Comparison of ENCODE assay signal across 8 cellular contexts in the genomic region with DNA sequence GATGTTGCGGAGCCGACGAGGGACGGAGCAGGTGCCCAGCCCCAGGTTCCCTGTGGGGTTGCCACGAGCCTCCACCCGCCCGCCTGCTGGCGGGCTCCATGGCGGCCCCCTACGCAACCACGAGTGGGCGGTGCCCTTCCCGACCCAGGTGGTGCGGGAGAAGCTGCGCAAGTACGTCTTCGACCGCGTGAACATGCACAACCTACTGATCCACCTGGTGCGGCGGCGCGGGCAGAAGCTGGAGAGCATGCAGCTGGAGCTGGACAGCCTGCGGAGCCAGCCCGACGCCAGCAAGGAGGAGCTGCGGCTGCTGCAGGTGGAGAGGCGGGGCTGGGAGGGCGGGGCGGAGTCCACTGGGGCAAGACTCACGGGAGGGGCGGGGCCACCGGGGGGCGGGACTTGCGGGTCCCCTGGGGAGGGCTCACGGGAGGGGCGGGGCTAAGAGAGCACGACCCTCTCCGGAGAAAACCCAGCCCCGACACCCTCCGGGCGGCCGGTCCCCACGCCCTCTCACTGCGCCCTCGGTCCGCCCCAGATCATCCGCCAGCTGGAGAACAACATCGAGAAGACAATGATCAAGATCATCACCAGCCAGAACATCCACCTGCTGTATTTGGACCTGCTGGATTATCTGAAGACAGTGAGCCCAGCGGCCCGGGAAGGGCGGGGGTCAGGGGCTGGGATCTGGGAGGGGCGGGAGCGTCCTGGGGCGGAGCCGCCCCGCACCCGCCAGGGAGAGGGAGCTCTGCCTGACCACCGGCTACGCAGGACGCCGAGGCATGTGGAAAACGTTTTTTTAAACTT. TPM values are rescaled to one million over a fixed set of nuclear protein-coding genes. Genes with fewer than 3 reads are reported as not detected.
A peak's percentile ranks its signal among the peaks of the same experiment; 100 is the strongest.
DNase-seq lines count a peak whose midpoint lies in the region; ATAC-seq and TF ChIP-seq lines count a peak whose summit lies in the region.

No MANE protein-coding gene starts in this region.

- POLR2A ChIA-PET in CD4-positive, alpha-beta memory T cell (lab: Charles Lee; ENCODE audit: partially characterized antibody) = interaction anchor here (0.9 to 3.9 kb wide), 9 partner anchors 9 to 441 kb away, joined by 3 to 28 read pairs (median 5); a partner anchor contains a TSS
- POLR2A ChIA-PET in WTC11 (lab: Charles Lee) = interaction anchor here (0.6 to 1.7 kb wide), 6 partner anchors 20 to 267 kb away, joined by 3 to 14 read pairs (median 4); no protein-coding TSS in a partner anchor

- no peaks in the 10 kb centered on the region for H3K36me3 Mint-ChIP-seq in CD4-positive, alpha-beta memory T cell
- H3K36me3 Mint-ChIP-seq in WTC11 = no peaks in the 10 kb centered on the region

- TF ChIP-seq POLR2A in breast epithelium (IDR thresholded peaks at IDR 0.05) = no peak

- peak overlapping the region in 1 of 2 donors; percentile 49 for H3K4me3 ChIP-seq in CD4-positive, alpha-beta memory T cell (ENCODE audit: low read length in 2 of 2)
- H3K4me3 ChIP-seq in HFF-Myc (replicated peaks; ENCODE audit: low read depth, low read length) = peak overlapping the region; percentile 35
- H3K4me3 ChIP-seq in breast epithelium = peak overlapping the region in 2 of 3 donors; percentile 53 to 65

- H3K4me1 ChIP-seq in CD4-positive, alpha-beta memory T cell (ENCODE audit: insufficient read depth, low read length) = peaks cover 31% of the 10 kb centered on the region
- H3K4me1 ChIP-seq in breast epithelium = peaks cover 0 to 18% of the 10 kb centered on the region in 2 donors

- H3K27ac Mint-ChIP-seq in CD4-positive, alpha-beta memory T cell = peak overlapping the region in 5 of 7 donors; percentile 32 to 87 (median 79)
- H3K27ac Mint-ChIP-seq in WTC11 = peak overlapping the region; percentile 97

- peak; percentile 54 for ATAC-seq in WTC11
- no peak for ATAC-seq in GM21737 (IDR thresholded peaks at IDR 0.05; ENCODE audit: unreplicated experiment)

- H3K9me3 ChIP-seq in CD4-positive, alpha-beta memory T cell (ENCODE audit: control insufficient read depth in 1 of 2, low read length in 2 of 2) = no peaks in the 10 kb centered on the region
- no peaks in the 10 kb centered on the region for H3K9me3 ChIP-seq in breast epithelium

- H3K9me3 Mint-ChIP-seq in CD4-positive, alpha-beta memory T cell = no peaks in the 10 kb centered on the region
- H3K9me3 Mint-ChIP-seq in WTC11 = no peaks in the 10 kb centered on the region

- peak; percentile 75 to 88 (median 76) for DNase-seq in CD4-positive, alpha-beta memory T cell
- no peak for DNase-seq in HFF-Myc (ENCODE audit: extremely low read depth, low read depth)
- peak; percentile 88 for DNase-seq in NCI-H2227 (lab: John Stamatoyannopoulos, UW; ENCODE audit: unreplicated experiment)
- peak; percentile 92 for DNase-seq in WTC11 (ENCODE audit: low spot score)
- DNase-seq in breast epithelium (ENCODE audit: low spot score in 2 of 2) = peak; percentile 88 to 93
- DNase-seq in islet precursor cell = peak; percentile 98
- DNase-seq in stimulated activated CD4-positive, alpha-beta T cell treated with anti-CD3 and anti-CD28 coated beads, Interleukin-15, amount 100 ng/mL, for 1 hour (ENCODE audit: low read depth in 1 of 2, low spot score in 1 of 2) = peak; percentile 80 to 85

- TF ChIP-seq CTCF in HFF-Myc (IDR thresholded peaks at IDR 0.05; ENCODE audit: low read depth, low read length, missing control alignments) = no peak
- no peak for TF ChIP-seq CTCF in WTC11 (IDR thresholded peaks at IDR 0.05)
- TF ChIP-seq CTCF in breast epithelium (IDR thresholded peaks at IDR 0.05) = no peak

- no peaks in the 10 kb centered on the region for H3K27me3 ChIP-seq in CD4-positive, alpha-beta memory T cell (ENCODE audit: insufficient read depth, low read length)
- peaks cover 0 to 10% of the 10 kb centered on the region in 2 donors for H3K27me3 ChIP-seq in breast epithelium

- peak overlapping the region; percentile 73 to 88 (median 82) for H3K4me3 Mint-ChIP-seq in CD4-positive, alpha-beta memory T cell
- H3K4me3 Mint-ChIP-seq in WTC11 = peak overlapping the region; percentile 90

- H3K36me3 ChIP-seq in CD4-positive, alpha-beta memory T cell (ENCODE audit: insufficient read depth, low read length) = no peaks in the 10 kb centered on the region
- H3K36me3 ChIP-seq in breast epithelium = no peaks in the 10 kb centered on the region

- CTCF ChIA-PET in CD4-positive, alpha-beta memory T cell (lab: Charles Lee; ENCODE audit: partially characterized antibody) = interaction anchor here (1.2 to 1.4 kb wide), 2 partner anchors 8 to 42 kb away, joined by 3 to 5 read pairs; a partner anchor contains a TSS
- CTCF ChIA-PET in WTC11 (lab: Charles Lee) = interaction anchor here (0.5 to 3.6 kb wide), 34 partner anchors 9 to 659 kb away, joined by 3 to 28 read pairs (median 6); a partner anchor contains a TSS

- intact Hi-C loops in CD4-positive, alpha-beta memory T cell (cut with micrococcal nuclease) = loop anchor here (1.0 kb wide), 1 partner anchor 9 kb away; a partner anchor contains a TSS
- intact Hi-C loops in breast epithelium (cut with DNase I; ENCODE audit: low total_unique reads) = no loop called here

- H3K27ac ChIP-seq in CD4-positive, alpha-beta memory T cell (ENCODE audit: low read depth, low read length) = no peak overlapping the region
- H3K27ac ChIP-seq in breast epithelium = peak overlapping the region; percentile 23 to 29

- peaks cover 11 to 32% (median 22%) of the 10 kb centered on the region in 4 donors for H3K4me1 Mint-ChIP-seq in CD4-positive, alpha-beta memory T cell
- H3K4me1 Mint-ChIP-seq in WTC11 = peaks cover 17% of the 10 kb centered on the region

- peaks cover 1% of the 10 kb centered on the region in 2 donors for H3K27me3 Mint-ChIP-seq in CD4-positive, alpha-beta memory T cell
- H3K27me3 Mint-ChIP-seq in WTC11 (ENCODE audit: low read depth) = peaks cover 58% of the 10 kb centered on the region

TF ChIP-seq in WTC11, 78 proteins besides CTCF, POLR2A, EP300 and RAD21 (continues in another document):
- TF ChIP-seq, protein P1, sequence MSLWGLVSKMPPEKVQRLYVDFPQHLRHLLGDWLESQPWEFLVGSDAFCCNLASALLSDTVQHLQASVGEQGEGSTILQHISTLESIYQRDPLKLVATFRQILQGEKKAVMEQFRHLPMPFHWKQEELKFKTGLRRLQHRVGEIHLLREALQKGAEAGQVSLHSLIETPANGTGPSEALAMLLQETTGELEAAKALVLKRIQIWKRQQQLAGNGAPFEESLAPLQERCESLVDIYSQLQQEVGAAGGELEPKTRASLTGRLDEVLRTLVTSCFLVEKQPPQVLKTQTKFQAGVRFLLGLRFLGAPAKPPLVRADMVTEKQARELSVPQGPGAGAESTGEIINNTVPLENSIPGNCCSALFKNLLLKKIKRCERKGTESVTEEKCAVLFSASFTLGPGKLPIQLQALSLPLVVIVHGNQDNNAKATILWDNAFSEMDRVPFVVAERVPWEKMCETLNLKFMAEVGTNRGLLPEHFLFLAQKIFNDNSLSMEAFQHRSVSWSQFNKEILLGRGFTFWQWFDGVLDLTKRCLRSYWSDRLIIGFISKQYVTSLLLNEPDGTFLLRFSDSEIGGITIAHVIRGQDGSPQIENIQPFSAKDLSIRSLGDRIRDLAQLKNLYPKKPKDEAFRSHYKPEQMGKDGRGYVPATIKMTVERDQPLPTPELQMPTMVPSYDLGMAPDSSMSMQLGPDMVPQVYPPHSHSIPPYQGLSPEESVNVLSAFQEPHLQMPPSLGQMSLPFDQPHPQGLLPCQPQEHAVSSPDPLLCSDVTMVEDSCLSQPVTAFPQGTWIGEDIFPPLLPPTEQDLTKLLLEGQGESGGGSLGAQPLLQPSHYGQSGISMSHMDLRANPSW (CRISPR knock-in tag; conservative IDR thresholded peaks at IDR 0.05; ENCODE audit: low read depth) = no peak
- no peak for TF ChIP-seq PRRX2 (CRISPR knock-in tag; IDR thresholded peaks at IDR 0.05)
- peak; percentile 38; the same call in 1 of the 2 replicates for TF ChIP-seq FOXP1 (CRISPR knock-in tag; IDR thresholded peaks at IDR 0.05; ENCODE audit: borderline replicate concordance)
- TF ChIP-seq ETV6 (CRISPR knock-in tag; IDR thresholded peaks at IDR 0.05) = 0 out of 2 replicates have a peak, but pooled peaks have one; percentile 31
- TF ChIP-seq NR3C1 (CRISPR knock-in tag; conservative IDR thresholded peaks at IDR 0.05; ENCODE audit: low read depth) = no peak
- TF ChIP-seq, protein P2, sequence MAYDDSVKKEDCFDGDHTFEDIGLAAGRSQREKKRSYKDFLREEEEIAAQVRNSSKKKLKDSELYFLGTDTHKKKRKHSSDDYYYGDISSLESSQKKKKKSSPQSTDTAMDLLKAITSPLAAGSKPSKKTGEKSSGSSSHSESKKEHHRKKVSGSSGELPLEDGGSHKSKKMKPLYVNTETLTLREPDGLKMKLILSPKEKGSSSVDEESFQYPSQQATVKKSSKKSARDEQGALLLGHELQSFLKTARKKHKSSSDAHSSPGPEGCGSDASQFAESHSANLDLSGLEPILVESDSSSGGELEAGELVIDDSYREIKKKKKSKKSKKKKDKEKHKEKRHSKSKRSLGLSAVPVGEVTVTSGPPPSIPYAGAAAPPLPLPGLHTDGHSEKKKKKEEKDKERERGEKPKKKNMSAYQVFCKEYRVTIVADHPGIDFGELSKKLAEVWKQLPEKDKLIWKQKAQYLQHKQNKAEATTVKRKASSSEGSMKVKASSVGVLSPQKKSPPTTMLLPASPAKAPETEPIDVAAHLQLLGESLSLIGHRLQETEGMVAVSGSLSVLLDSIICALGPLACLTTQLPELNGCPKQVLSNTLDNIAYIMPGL (CRISPR knock-in tag; IDR thresholded peaks at IDR 0.05) = 0 out of 2 replicates have a peak, but pooled peaks have one; percentile 10

RNA-seq across cellular contexts. Expression of a gene that starts 3.9 kb away (rescaled TPM):
- total RNA-seq in CD4-positive, alpha-beta memory T cell = 1 to 10 TPM; 2.3 to 2.5 TPM
- under 1 TPM; 0.64 to 0.90 TPM for polyA plus RNA-seq in CD4-positive, alpha-beta memory T cell
- total RNA-seq in WTC11 (2021) (1.7 to 2.1 TPM (median 2.0 TPM) in 3 replicates), breast epithelium (1 to 10 TPM in 2 of 3 donors, under 1 TPM in 1; 0.64 to 5.7 (median 5.6) TPM)

RNA-seq across cellular contexts. Expression of a gene that starts 7.7 kb away (rescaled TPM):
- total RNA-seq in CD4-positive, alpha-beta memory T cell = 10 to 100 TPM; 65.1 to 70.9 TPM
- polyA plus RNA-seq in CD4-positive, alpha-beta memory T cell = 10 to 100 TPM in 1 of 2 donors, 1 to 10 TPM in 1; 5.1 to 18.2 TPM
- 134 to 171 TPM (median 139 TPM) in 3 replicates for total RNA-seq in WTC11 (2021)
- total RNA-seq in breast epithelium = 10 to 100 TPM; 38.2 to 51.5 (median 41.3) TPM

RNA-seq across cellular contexts. Expression of a gene that starts 8.9 kb away (rescaled TPM):
- 10 to 100 TPM; 51.1 to 53.4 TPM for total RNA-seq in CD4-positive, alpha-beta memory T cell
- polyA plus RNA-seq in CD4-positive, alpha-beta memory T cell = 10 to 100 TPM; 34.3 to 38.4 TPM
- total RNA-seq in WTC11 (2021) (72.0 to 86.7 TPM (median 86.1 TPM) in 3 replicates), breast epithelium (100 to 1,000 TPM in 2 of 3 donors, 10 to 100 TPM in 1; 85.8 to 121 (median 103) TPM)

RNA-seq across cellular contexts. Expression of a gene that starts 35.7 kb away (rescaled TPM):
- not detected for total RNA-seq in CD4-positive, alpha-beta memory T cell
- not detected for polyA plus RNA-seq in CD4-positive, alpha-beta memory T cell
- total RNA-seq in WTC11 (2021) = 0.52 to 1.0 TPM (median 0.96 TPM) in 3 replicates
- total RNA-seq in breast epithelium = not detected

RNA-seq across cellular contexts. Expression of a gene that starts 42.0 kb away (rescaled TPM):
- not detected for total RNA-seq in CD4-positive, alpha-beta memory T cell
- under 1 TPM in 1 of 2 donors, not detected in 1; 0.62 TPM for polyA plus RNA-seq in CD4-positive, alpha-beta memory T cell
- total RNA-seq in WTC11 (2021) = 0.21 TPM in 1 of 3 replicates, not detected in the others
- total RNA-seq in breast epithelium = not detected
